ENCODE assay signal across 14 cellular contexts in genomic region chr19:33473644-33474305, GRCh38. TPM values are rescaled to one million over a fixed set of nuclear protein-coding genes. Genes with fewer than 3 reads are reported as not detected.
DNase-seq lines count a peak whose midpoint lies in the region; ATAC-seq and TF ChIP-seq lines count a peak whose summit lies in the region.
"Had no signal": no experiment of that assay in that cellular context is flagged by ENCODE, and none has a peak within 500 bp of the region (broad histone marks: within the 10 kb centered on the region; RNA-seq: fewer than 3 reads in every experiment).

No MANE protein-coding gene starts in this region.

- H3K27me3 Mint-ChIP-seq in activated naive CD4-positive, alpha-beta T cell treated with anti-CD3 and anti-CD28 coated beads, Interleukin-2, amount 10 ng/mL, durations not matched to agents 7 days and 5 days: no peaks in the 10 kb centered on the region
- H3K27me3 Mint-ChIP-seq: activated naive CD4-positive, alpha-beta T cell treated with anti-CD3 and anti-CD28 coated beads, Interleukin-2, amount 50 U/mL, for 24 hours; effector memory CD8-positive, alpha-beta T cell; natural killer cell treated with Interleukin-12 subunit alpha and Interleukin-12 subunit beta and Interleukin-15 and Interleukin-18, amount 100 ng/mL, for 72 hours; stimulated activated naive CD8-positive, alpha-beta T cell treated with anti-CD3 and anti-CD28 coated beads, Interleukin-15, Interleukin-2, amounts not matched to agents 100 ng/mL and 50 ng/mL, for 24 hours had no signal

- H3K9ac ChIP-seq in Loucy (ENCODE audit: low read depth, low read length, poor library complexity, severe bottlenecking) (peak overlapping the region; percentile 56), neural cell (ENCODE audit: low read length) (no peak overlapping the region)

- peak overlapping the region; percentile 38 for H3K4me3 ChIP-seq in Loucy (ENCODE audit: low read length, poor library complexity, severe bottlenecking)
- no peak overlapping the region for H3K4me3 ChIP-seq in neural cell (ENCODE audit: low read length)
- H3K4me3 ChIP-seq: Peyer's patch had no signal

- CTCF ChIA-PET in activated naive CD4-positive, alpha-beta T cell treated with anti-CD3 and anti-CD28 coated beads, Interleukin-2, amount 10 ng/mL, durations not matched to agents 7 days and 5 days (lab: Charles Lee): no interaction called here

- TF ChIP-seq CTCF in Loucy (conservative IDR thresholded peaks at IDR 0.05; ENCODE audit: low read length) (no peak), neural cell (IDR thresholded peaks at IDR 0.05; ENCODE audit: poor library complexity, severe bottlenecking) (no peak)

- no peak for TF ChIP-seq EP300 in neural cell (conservative IDR thresholded peaks at IDR 0.05; ENCODE audit: poor library complexity, severe bottlenecking)

- peaks cover 7% of the 10 kb centered on the region for H3K4me1 Mint-ChIP-seq in activated naive CD4-positive, alpha-beta T cell treated with anti-CD3 and anti-CD28 coated beads, Interleukin-2, amount 10 ng/mL, durations not matched to agents 7 days and 5 days
- H3K4me1 Mint-ChIP-seq: activated naive CD4-positive, alpha-beta T cell treated with anti-CD3 and anti-CD28 coated beads, Interleukin-2, amount 50 U/mL, for 24 hours had no signal

- peak overlapping the region; percentile 9 for H3K27ac ChIP-seq in caudate nucleus (ENCODE audit: low read depth, low read length)
- peak overlapping the region; percentile 24 for H3K27ac ChIP-seq in neural cell (ENCODE audit: low read length)
- H3K27ac ChIP-seq: Peyer's patch had no signal

- H3K9me3 ChIP-seq in Loucy (ENCODE audit: insufficient read depth, low read depth, low read length) (no peaks in the 10 kb centered on the region), neural cell (ENCODE audit: low read length) (peaks cover under 1% of the 10 kb centered on the region)
- H3K9me3 ChIP-seq: Peyer's patch had no signal

- H3K27ac Mint-ChIP-seq in activated naive CD4-positive, alpha-beta T cell treated with anti-CD3 and anti-CD28 coated beads, Interleukin-2, amount 10 ng/mL, durations not matched to agents 7 days and 5 days: no peak overlapping the region
- H3K27ac Mint-ChIP-seq: activated naive CD4-positive, alpha-beta T cell treated with anti-CD3 and anti-CD28 coated beads, Interleukin-2, amount 50 U/mL, for 24 hours; natural killer cell treated with Interleukin-12 subunit alpha and Interleukin-12 subunit beta and Interleukin-15 and Interleukin-18, amount 100 ng/mL, for 72 hours; stimulated activated naive CD8-positive, alpha-beta T cell treated with anti-CD3 and anti-CD28 coated beads, Interleukin-15, Interleukin-2, amounts not matched to agents 100 ng/mL and 50 ng/mL, for 24 hours had no signal

- H3K79me2 ChIP-seq in Loucy (ENCODE audit: insufficient read depth, low read length) (no peaks in the 10 kb centered on the region), neural cell (replicated peaks; ENCODE audit: insufficient read depth, low read length) (no peaks in the 10 kb centered on the region)

- no peaks in the 10 kb centered on the region for H3K9me3 Mint-ChIP-seq in activated naive CD4-positive, alpha-beta T cell treated with anti-CD3 and anti-CD28 coated beads, Interleukin-2, amount 10 ng/mL, durations not matched to agents 7 days and 5 days
- H3K9me3 Mint-ChIP-seq: effector memory CD8-positive, alpha-beta T cell; natural killer cell treated with Interleukin-12 subunit alpha and Interleukin-12 subunit beta and Interleukin-15 and Interleukin-18, amount 100 ng/mL, for 72 hours had no signal

- TF ChIP-seq RAD21 in neural cell (conservative IDR thresholded peaks at IDR 0.05): no peak

- H3K4me1 ChIP-seq in Loucy (ENCODE audit: insufficient read depth, low read length, poor library complexity, severe bottlenecking): peaks cover 57% of the 10 kb centered on the region
- H3K4me1 ChIP-seq: Peyer's patch had no signal

- H3K4me3 Mint-ChIP-seq in activated naive CD4-positive, alpha-beta T cell treated with anti-CD3 and anti-CD28 coated beads, Interleukin-2, amount 10 ng/mL, durations not matched to agents 7 days and 5 days: no peak overlapping the region
- H3K4me3 Mint-ChIP-seq: activated naive CD4-positive, alpha-beta T cell treated with anti-CD3 and anti-CD28 coated beads, Interleukin-2, amount 50 U/mL, for 24 hours; effector memory CD8-positive, alpha-beta T cell; natural killer cell treated with Interleukin-12 subunit alpha and Interleukin-12 subunit beta and Interleukin-15 and Interleukin-18, amount 100 ng/mL, for 72 hours; stimulated activated naive CD8-positive, alpha-beta T cell treated with anti-CD3 and anti-CD28 coated beads, Interleukin-15, Interleukin-2, amounts not matched to agents 100 ng/mL and 50 ng/mL, for 24 hours had no signal

- H3K4me2 ChIP-seq in Loucy (ENCODE audit: low read depth, low read length, poor library complexity, severe bottlenecking) (peak overlapping the region; percentile 71), neural cell (ENCODE audit: low read length) (no peak overlapping the region)

- DNase-seq in COLO829 (ENCODE audit: low spot score) (peak; percentile 34), caudate nucleus (lab: John Stamatoyannopoulos, UW) (peak in 1 of 61 donors; percentile 27), T-helper 2 cell (no peak)
- DNase-seq in activated naive CD4-positive, alpha-beta T cell treated with anti-CD3 and anti-CD28 coated beads, Interleukin-2, amount 10 ng/mL, durations not matched to agents 7 days and 5 days: no peak
- no peak for DNase-seq in activated CD4-positive, alpha-beta T cell treated with anti-CD3 and anti-CD28 coated beads for 48 hours
- DNase-seq: effector memory CD8-positive, alpha-beta T cell; NCI-H2029 treated with DMSO at 0.1 percent for 48 hours had no signal

- H4K20me1 ChIP-seq in Loucy (ENCODE audit: insufficient read depth, low read length, poor library complexity, severe bottlenecking) (no peaks in the 10 kb centered on the region), neural cell (ENCODE audit: insufficient read depth) (no peaks in the 10 kb centered on the region)

- no peak for ATAC-seq in GM21619 (IDR thresholded peaks at IDR 0.05; ENCODE audit: unreplicated experiment)
- ATAC-seq: effector memory CD8-positive, alpha-beta T cell; natural killer cell treated with Interleukin-12 subunit alpha and Interleukin-12 subunit beta and Interleukin-15 and Interleukin-18, amount 100 ng/mL, for 72 hours had no signal

- H3K36me3 Mint-ChIP-seq in activated naive CD4-positive, alpha-beta T cell treated with anti-CD3 and anti-CD28 coated beads, Interleukin-2, amount 10 ng/mL, durations not matched to agents 7 days and 5 days: no peaks in the 10 kb centered on the region

- H3K27me3 ChIP-seq in Loucy (ENCODE audit: insufficient read depth, low read length, poor library complexity, severe bottlenecking) (no peaks in the 10 kb centered on the region), neural cell (ENCODE audit: insufficient read depth, low read depth, low read length) (no peaks in the 10 kb centered on the region)
- H3K27me3 ChIP-seq: Peyer's patch had no signal

- H3F3A ChIP-seq in Loucy (ENCODE audit: low read depth): no peaks in the 10 kb centered on the region
- no peaks in the 10 kb centered on the region for H3F3A ChIP-seq in neural cell (ENCODE audit: insufficient read depth, low read length, poor library complexity, severe bottlenecking)

- H2AFZ ChIP-seq in Loucy (ENCODE audit: low read length) (no peak overlapping the region), neural cell (ENCODE audit: low read depth, low read length) (no peak overlapping the region)

- H3K9me2 ChIP-seq in Loucy (replicated peaks; ENCODE audit: low read depth, low read length) (no peaks in the 10 kb centered on the region), neural cell (ENCODE audit: insufficient read depth, low read length) (no peaks in the 10 kb centered on the region)

- H3K36me3 ChIP-seq in Loucy (ENCODE audit: insufficient read depth, low read length) (no peaks in the 10 kb centered on the region), neural cell (ENCODE audit: insufficient read depth, low read length) (peaks cover 4% of the 10 kb centered on the region)

TF ChIP-seq in neural cell, 6 proteins besides CTCF, POLR2A, EP300 and RAD21:
- TF ChIP-seq REST (IDR thresholded peaks at IDR 0.05; ENCODE audit: borderline replicate concordance) (no peak), TAF1 (IDR thresholded peaks at IDR 0.05; ENCODE audit: low read depth) (no peak), MXI1 (conservative IDR thresholded peaks at IDR 0.05; ENCODE audit: poor library complexity, severe bottlenecking) (no peak), POLR2AphosphoS5 (IDR thresholded peaks at IDR 0.05) (no peak), SMC3 (conservative IDR thresholded peaks at IDR 0.05; ENCODE audit: poor library complexity) (no peak), EZH2 (IDR thresholded peaks at IDR 0.05; ENCODE audit: borderline replicate concordance, insufficient read depth, low read length, poor library complexity, severe bottlenecking) (no peak)

RNA-seq across cellular contexts. Expression of gene PEPD, which starts 47.8 kb away (rescaled TPM):
- polyA plus RNA-seq in neural cell: 43.9 and 59.8 TPM in 2 replicates
- 30.4 and 33.2 TPM in 2 replicates for polyA minus RNA-seq in neural cell
